ENCODE assay signal across 22 cellular contexts in the genomic region with DNA sequence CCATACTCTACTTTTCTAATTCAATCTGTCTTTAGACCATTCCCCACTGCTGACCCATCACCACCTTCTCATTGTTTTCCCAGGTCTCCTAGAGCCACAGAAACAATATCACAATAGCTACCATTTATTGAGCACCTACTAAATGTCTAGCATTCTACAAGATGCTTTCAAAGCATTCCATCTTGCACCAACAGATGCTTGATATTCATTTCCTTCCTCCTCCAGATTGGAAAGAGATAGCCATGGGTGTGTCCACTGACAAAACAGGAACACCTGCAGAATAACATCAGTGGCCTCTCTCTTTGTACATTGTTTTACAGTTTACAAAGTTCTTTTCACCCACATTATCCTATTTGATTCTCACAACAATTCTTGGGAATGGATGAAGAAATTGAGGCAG. TPM values are rescaled to one million over a fixed set of nuclear protein-coding genes. Genes with fewer than 3 reads are reported as not detected.
A peak's percentile ranks its signal among the peaks of the same experiment; 100 is the strongest.
DNase-seq lines count a peak whose midpoint lies in the region; ATAC-seq, FAIRE-seq and TF ChIP-seq lines count a peak whose summit lies in the region.
"Had no signal": no experiment of that assay in that cellular context is flagged by ENCODE, and none has a peak within 500 bp of the region (broad histone marks: within the 10 kb centered on the region; RNA-seq: fewer than 3 reads in every experiment).

No MANE protein-coding gene starts in this region.

- peak overlapping the region; percentile 67 for H3K4me3 Mint-ChIP-seq in natural killer cell
- H3K4me3 Mint-ChIP-seq in natural killer cell treated with Interleukin-12 subunit alpha and Interleukin-12 subunit beta and Interleukin-15 and Interleukin-18, amount 100 ng/mL, for 72 hours: no peak overlapping the region
- peak overlapping the region; percentile 90 for H3K4me3 Mint-ChIP-seq in astrocyte (ENCODE audit: unreplicated experiment)
- H3K4me3 Mint-ChIP-seq in naive thymus-derived CD8-positive, alpha-beta T cell: peak overlapping the region in 7 of 10 donors; percentile 3 to 84 (median 43)

- DNase-seq in natural killer cell: no peak
- DNase-seq in natural killer cell treated with Interleukin-12 subunit alpha and Interleukin-12 subunit beta and Interleukin-15 and Interleukin-18, amount 100 ng/mL, for 72 hours (ENCODE audit: low spot score): no peak
- DNase-seq in astrocyte (ENCODE audit: low read depth): no peak
- no peak for DNase-seq in naive thymus-derived CD8-positive, alpha-beta T cell
- DNase-seq in stimulated activated naive CD8-positive, alpha-beta T cell treated with anti-CD3 and anti-CD28 coated beads, Interleukin-15, Interleukin-2, amounts not matched to agents 100 U/mL and 50 U/mL, for 24 hours: no peak
- DNase-seq in cardiac septum (ENCODE audit: low spot score): no peak
- no peak for DNase-seq in RPMI8226
- no peak for DNase-seq in WERI-Rb-1
- DNase-seq: CD8-positive, alpha-beta memory T cell; Karpas-422; NCI-H1048; NCI-H1436; NCI-H345; NCI-H524 treated with DMSO at 0.1 percent for 48 hours; Right ventricle myocardium superior had no signal

- H3K9me3 Mint-ChIP-seq in natural killer cell: no peaks in the 10 kb centered on the region
- no peaks in the 10 kb centered on the region for H3K9me3 Mint-ChIP-seq in natural killer cell treated with Interleukin-12 subunit alpha and Interleukin-12 subunit beta and Interleukin-15 and Interleukin-18, amount 100 ng/mL, for 72 hours
- H3K9me3 Mint-ChIP-seq in astrocyte (ENCODE audit: unreplicated experiment): no peaks in the 10 kb centered on the region
- H3K9me3 Mint-ChIP-seq in naive thymus-derived CD8-positive, alpha-beta T cell: no peaks in the 10 kb centered on the region
- H3K9me3 Mint-ChIP-seq: CD8-positive, alpha-beta memory T cell had no signal

- H3K4me1 ChIP-seq in astrocyte (ENCODE audit: insufficient read depth, low read length): no peaks in the 10 kb centered on the region
- H3K4me1 ChIP-seq: A549; BLaER1 treated with 17β-estradiol and CSF1 and Interleukin-3, amounts not matched to agents 10 nM and 100 nM had no signal

- H3K27ac ChIP-seq in astrocyte (ENCODE audit: low read depth, low read length) (no peak overlapping the region), WERI-Rb-1 (no peak overlapping the region)
- H3K27ac ChIP-seq: A549; BLaER1 treated with 17β-estradiol and CSF1 and Interleukin-3, amounts not matched to agents 10 nM and 100 nM; HL-60 had no signal

- H3K27me3 Mint-ChIP-seq in natural killer cell (ENCODE audit: low read depth in 2 of 2) (peaks cover 32 to 35% of the 10 kb centered on the region in 2 donors), astrocyte (ENCODE audit: low read depth, unreplicated experiment) (peaks cover 9% of the 10 kb centered on the region)
- H3K27me3 Mint-ChIP-seq in natural killer cell treated with Interleukin-12 subunit alpha and Interleukin-12 subunit beta and Interleukin-15 and Interleukin-18, amount 100 ng/mL, for 72 hours: peaks cover 33 to 48% of the 10 kb centered on the region in 2 donors
- peaks cover 14 to 22% (median 20%) of the 10 kb centered on the region in 5 donors for H3K27me3 Mint-ChIP-seq in naive thymus-derived CD8-positive, alpha-beta T cell

- no peak overlapping the region for H3K4me3 ChIP-seq in astrocyte (ENCODE audit: insufficient read depth, low read depth, low read length)
- no peak overlapping the region for H3K4me3 ChIP-seq in WERI-Rb-1 (ENCODE audit: low read depth, low read length)
- H3K4me3 ChIP-seq: A549; BLaER1 treated with 17β-estradiol and CSF1 and Interleukin-3, amounts not matched to agents 10 nM and 100 nM had no signal

- TF ChIP-seq CTCF in natural killer cell (IDR thresholded peaks at IDR 0.05): no peak
- no peak for TF ChIP-seq CTCF in astrocyte (IDR thresholded peaks at IDR 0.05; ENCODE audit: insufficient read depth, low read depth, low read length)
- no peak for TF ChIP-seq CTCF in WERI-Rb-1 (IDR thresholded peaks at IDR 0.05; ENCODE audit: low read depth, low read length)

- POLR2A ChIA-PET in naive thymus-derived CD8-positive, alpha-beta T cell (lab: Charles Lee): no interaction called here

- no peak for ATAC-seq in natural killer cell
- no peak for ATAC-seq in natural killer cell treated with Interleukin-12 subunit alpha and Interleukin-12 subunit beta and Interleukin-15 and Interleukin-18, amount 100 ng/mL, for 72 hours
- no peak for ATAC-seq in naive thymus-derived CD8-positive, alpha-beta T cell
- no peak for ATAC-seq in stimulated activated naive CD8-positive, alpha-beta T cell treated with anti-CD3 and anti-CD28 coated beads, Interleukin-15, Interleukin-2, amounts not matched to agents 100 U/mL and 50 U/mL, for 24 hours
- ATAC-seq: A549, Panc1 had no signal

- H3K36me3 ChIP-seq in astrocyte (ENCODE audit: insufficient read depth, low read length) (no peaks in the 10 kb centered on the region), WERI-Rb-1 (peaks cover 10% of the 10 kb centered on the region; the same call in 1 of the 2 replicates)
- H3K36me3 ChIP-seq: BLaER1 treated with 17β-estradiol and CSF1 and Interleukin-3, amounts not matched to agents 10 nM and 100 nM had no signal

- peaks cover 11 to 23% of the 10 kb centered on the region in 2 donors for H3K4me1 Mint-ChIP-seq in natural killer cell
- H3K4me1 Mint-ChIP-seq in natural killer cell treated with Interleukin-12 subunit alpha and Interleukin-12 subunit beta and Interleukin-15 and Interleukin-18, amount 100 ng/mL, for 72 hours (ENCODE audit: low read depth in 2 of 2): peaks cover 10 to 16% of the 10 kb centered on the region in 2 donors
- H3K4me1 Mint-ChIP-seq in astrocyte (ENCODE audit: low read depth, unreplicated experiment): peaks cover 6% of the 10 kb centered on the region
- peaks cover 10 to 24% (median 19%) of the 10 kb centered on the region in 4 donors for H3K4me1 Mint-ChIP-seq in naive thymus-derived CD8-positive, alpha-beta T cell

- no peaks in the 10 kb centered on the region for H3K79me2 ChIP-seq in astrocyte (ENCODE audit: insufficient read depth, low read length)

- H3K36me3 Mint-ChIP-seq in natural killer cell (no peaks in the 10 kb centered on the region), astrocyte (ENCODE audit: low read depth, unreplicated experiment) (peaks cover 3% of the 10 kb centered on the region)
- peaks cover 7% of the 10 kb centered on the region for H3K36me3 Mint-ChIP-seq in natural killer cell treated with Interleukin-12 subunit alpha and Interleukin-12 subunit beta and Interleukin-15 and Interleukin-18, amount 100 ng/mL, for 72 hours
- no peaks in the 10 kb centered on the region for H3K36me3 Mint-ChIP-seq in naive thymus-derived CD8-positive, alpha-beta T cell

- H3K9me3 ChIP-seq in astrocyte (ENCODE audit: insufficient read depth, low read depth, low read length): no peaks in the 10 kb centered on the region
- H3K9me3 ChIP-seq in WERI-Rb-1 (ENCODE audit: severe bottlenecking): no peaks in the 10 kb centered on the region
- H3K9me3 ChIP-seq: A549; BLaER1 treated with 17β-estradiol and CSF1 and Interleukin-3, amounts not matched to agents 10 nM and 100 nM had no signal

- no peak overlapping the region for H3K4me2 ChIP-seq in astrocyte (ENCODE audit: low read length)
- H3K4me2 ChIP-seq: BLaER1 treated with 17β-estradiol and CSF1 and Interleukin-3, amounts not matched to agents 10 nM and 100 nM had no signal

- H3K9ac ChIP-seq in astrocyte (ENCODE audit: low read length): no peak overlapping the region
- H3K9ac ChIP-seq: BLaER1 treated with 17β-estradiol and CSF1 and Interleukin-3, amounts not matched to agents 10 nM and 100 nM had no signal

- no peak overlapping the region for H2AFZ ChIP-seq in astrocyte (ENCODE audit: low read depth, low read length)

- FAIRE-seq in astrocyte (lab: Jason Lieb, UNC): no peak
- FAIRE-seq: A549, GM12892, GM18507, H1 had no signal

- H3K27ac Mint-ChIP-seq in natural killer cell (no peak overlapping the region), astrocyte (ENCODE audit: unreplicated experiment) (no peak overlapping the region)
- H3K27ac Mint-ChIP-seq in natural killer cell treated with Interleukin-12 subunit alpha and Interleukin-12 subunit beta and Interleukin-15 and Interleukin-18, amount 100 ng/mL, for 72 hours: no peak overlapping the region
- peak overlapping the region in 1 of 10 donors; percentile 2 for H3K27ac Mint-ChIP-seq in naive thymus-derived CD8-positive, alpha-beta T cell

- intact Hi-C loops in natural killer cell (cut with micrococcal nuclease): no loop called here
- intact Hi-C loops in cardiac septum (cut with DNase I): no loop called here

- peaks cover 2% of the 10 kb centered on the region for H3K27me3 ChIP-seq in astrocyte (ENCODE audit: insufficient read depth, low read length)
- H3K27me3 ChIP-seq in WERI-Rb-1 (ENCODE audit: insufficient read depth, low read depth, severe bottlenecking): no peaks in the 10 kb centered on the region

- H4K20me1 ChIP-seq in astrocyte (ENCODE audit: insufficient read depth, low read length): no peaks in the 10 kb centered on the region

RNA-seq across cellular contexts. Expression of gene RAB3B, which starts 2.2 kb away (rescaled TPM):
- total RNA-seq in natural killer cell (under 1 TPM in 1 of 3 donors, not detected in 2; 0.03 TPM), astrocyte (40.0 and 49.2 TPM in 2 replicates), cardiac septum (not detected)
- under 1 TPM; 0.05 to 0.08 TPM for total RNA-seq in natural killer cell treated with Interleukin-12 subunit alpha and Interleukin-12 subunit beta and Interleukin-15 and Interleukin-18, amount 100 ng/mL, for 72 hours
- total RNA-seq in naive thymus-derived CD8-positive, alpha-beta T cell: under 1 TPM; 0.05 TPM
- polyA plus RNA-seq in naive thymus-derived CD8-positive, alpha-beta T cell: under 1 TPM in 1 of 3 donors, not detected in 2; 0.01 TPM
- total RNA-seq: Right ventricle myocardium superior had no signal

RNA-seq across cellular contexts. Expression of gene KTI12, which starts 45.4 kb away (rescaled TPM):
- 10 to 100 TPM; 12.6 to 13.8 (median 13.2) TPM for total RNA-seq in natural killer cell
- total RNA-seq in natural killer cell treated with Interleukin-12 subunit alpha and Interleukin-12 subunit beta and Interleukin-15 and Interleukin-18, amount 100 ng/mL, for 72 hours: 10 to 100 TPM; 17.6 to 27.8 TPM
- total RNA-seq in astrocyte: 8.6 and 9.5 TPM in 2 replicates
- total RNA-seq in naive thymus-derived CD8-positive, alpha-beta T cell: 10 to 100 TPM; 16.9 to 19.5 TPM
- 10 to 100 TPM; 42.2 to 47.5 (median 44.0) TPM for polyA plus RNA-seq in naive thymus-derived CD8-positive, alpha-beta T cell
- total RNA-seq in cardiac septum: 3.9 TPM

Comparison
In these comparisons a context has a peak if more than half of its experiments do, and no peak if none do; other contexts are left out.
1. RNA of gene RAB3B, which starts 2.2 kb away (total RNA-seq): 40.0 to 49.2 TPM in astrocyte; 0.05 to 0.08 TPM in natural killer cell treated with Interleukin-12 subunit alpha and Interleukin-12 subunit beta and Interleukin-15 and Interleukin-18, amount 100 ng/mL, for 72 hours, 0.05 TPM in naive thymus-derived CD8-positive, alpha-beta T cell, 0.03 TPM in natural killer cell and not detected in cardiac septum (single experiment); every median in the first group is over 10 times any median in the second.